ENCODE assay signal across 21 cellular contexts in genomic region chr18:66346833-66347595, GRCh38.
DNase-seq lines count a peak whose midpoint lies in the region; ATAC-seq and FAIRE-seq lines count a peak whose summit lies in the region.
"Had no signal": no experiment of that assay in that cellular context is flagged by ENCODE, and none has a peak within 500 bp of the region (broad histone marks: within the 10 kb centered on the region; RNA-seq: fewer than 3 reads in every experiment).

No MANE protein-coding gene starts in this region.

- H3K27me3 ChIP-seq in small intestine (ENCODE audit: control insufficient read depth in 2 of 2, insufficient read depth in 2 of 2, low read length in 2 of 2): no peaks in the 10 kb centered on the region
- H3K27me3 ChIP-seq: MG63 had no signal

- H3K9me3 ChIP-seq in small intestine (ENCODE audit: control insufficient read depth, low read depth): no peaks in the 10 kb centered on the region
- H3K9me3 ChIP-seq: HAP-1, MG63 had no signal

- H3K27ac ChIP-seq in small intestine (ENCODE audit: low read depth in 1 of 2, low read length in 1 of 2): no peak overlapping the region
- H3K27ac ChIP-seq: PC-9 had no signal

- no peaks in the 10 kb centered on the region for H3K4me1 Mint-ChIP-seq in activated T-helper 17 cell treated with anti-CD3 and anti-CD28 coated beads, Interleukin-2, amount 50 U/mL, for 72 hours
- H3K4me1 Mint-ChIP-seq: CD8-positive, alpha-beta memory T cell; T-helper 17 cell had no signal

- DNase-seq in NCI-H1694 (lab: John Stamatoyannopoulos, UW): peak; percentile 10
- peak; percentile 7 for DNase-seq in NCI-H2227 treated with DMSO at 0.1 percent for 48 hours (lab: John Stamatoyannopoulos, UW)
- DNase-seq in SK-N-DZ (ENCODE audit: low spot score): peak; percentile 42
- no peak for DNase-seq in small intestine
- DNase-seq in sciatic nerve (ENCODE audit: low spot score): no peak
- no peak for DNase-seq in NCI-H1048 (lab: John Stamatoyannopoulos, UW)
- DNase-seq: ACHN; C1 segment of cervical spinal cord; CD8-positive, alpha-beta memory T cell; DND-41; Kasumi-1; MG63; NCI-H1092; NCI-H1436 treated with DMSO at 0.1 percent for 48 hours; NCI-H2081; NCI-H345; NCI-H774; PC-9; T-helper 17 cell had no signal

- no peak overlapping the region for H3K27ac Mint-ChIP-seq in activated T-helper 17 cell treated with anti-CD3 and anti-CD28 coated beads, Interleukin-2, amount 50 U/mL, for 72 hours
- H3K27ac Mint-ChIP-seq: CD8-positive, alpha-beta memory T cell; T-helper 17 cell had no signal

- peaks cover 5% of the 10 kb centered on the region for H3K9me3 Mint-ChIP-seq in activated T-helper 17 cell treated with anti-CD3 and anti-CD28 coated beads, Interleukin-2, amount 50 U/mL, for 72 hours

- no peaks in the 10 kb centered on the region for H3K4me1 ChIP-seq in small intestine (ENCODE audit: control insufficient read depth in 2 of 2, insufficient read depth in 1 of 2, low read depth in 1 of 2, low read length in 1 of 2)
- H3K4me1 ChIP-seq: HAP-1 had no signal

- WGBS in small intestine, 3 donors: 44 to 67% (median 63%) methylated on average over 1 of the region's 1 CpG

- H3K36me3 ChIP-seq in small intestine (ENCODE audit: control insufficient read depth in 2 of 2, insufficient read depth in 2 of 2, low read length in 2 of 2): no peaks in the 10 kb centered on the region
- H3K36me3 ChIP-seq: HAP-1, MG63 had no signal

- H3K36me3 Mint-ChIP-seq in activated T-helper 17 cell treated with anti-CD3 and anti-CD28 coated beads, Interleukin-2, amount 50 U/mL, for 72 hours (ENCODE audit: low read depth): no peaks in the 10 kb centered on the region
- H3K36me3 Mint-ChIP-seq: CD8-positive, alpha-beta memory T cell had no signal

- no peak overlapping the region for H3K4me3 Mint-ChIP-seq in activated T-helper 17 cell treated with anti-CD3 and anti-CD28 coated beads, Interleukin-2, amount 50 U/mL, for 72 hours
- H3K4me3 Mint-ChIP-seq: CD8-positive, alpha-beta memory T cell; T-helper 17 cell had no signal

- H3K27me3 Mint-ChIP-seq in activated T-helper 17 cell treated with anti-CD3 and anti-CD28 coated beads, Interleukin-2, amount 50 U/mL, for 72 hours: no peaks in the 10 kb centered on the region
- H3K27me3 Mint-ChIP-seq: CD8-positive, alpha-beta memory T cell; T-helper 17 cell had no signal

- peak; percentile 36 for FAIRE-seq in small intestine (lab: Jason Lieb, UNC)

- ATAC-seq in activated T-helper 17 cell treated with anti-CD3 and anti-CD28 coated beads, Interleukin-2, amount 50 U/mL, for 72 hours (replicated peaks): no peak
- ATAC-seq in sciatic nerve: no peak
- ATAC-seq: T-helper 17 cell had no signal

- H3K4me3 ChIP-seq in small intestine (ENCODE audit: low read depth in 1 of 2, low read length in 2 of 2): no peak overlapping the region
- H3K4me3 ChIP-seq: HAP-1, MG63, PC-9 had no signal

- intact Hi-C loops in sciatic nerve (cut with DNase I): no loop called here

Comparison
In these comparisons a context has a peak if more than half of its experiments do, and no peak if none do; other contexts are left out.
1. DNase-seq: peak in NCI-H1694 (single experiment), NCI-H2227 treated with DMSO at 0.1 percent for 48 hours (single experiment) and SK-N-DZ (single experiment); none in small intestine (single experiment), sciatic nerve (single experiment) and NCI-H1048 (single experiment).